1 cellular context compared by ENCODE assay signal in genomic region chr13:77374786-77375185, GRCh38.
A peak's percentile ranks its signal among the peaks of the same experiment; 100 is the strongest.
TF ChIP-seq lines count a peak whose summit lies in the region.

No MANE protein-coding gene starts in this region.

TF ChIP-seq in GM12878, 131 proteins besides CTCF, POLR2A, EP300 and RAD21 (continued from another document):
- no peak for TF ChIP-seq ZBTB40 (IDR thresholded peaks at IDR 0.05; ENCODE audit: borderline replicate concordance)
- 0 out of 2 replicates have a peak, but pooled peaks have one; percentile 17 for TF ChIP-seq CREM (IDR thresholded peaks at IDR 0.05; ENCODE audit: low read depth)
- no peak for TF ChIP-seq ZBTB33 (IDR thresholded peaks at IDR 0.05)
- no peak for TF ChIP-seq SMC3 (IDR thresholded peaks at IDR 0.05; ENCODE audit: borderline replicate concordance, low read length)
- TF ChIP-seq BHLHE40 (IDR thresholded peaks at IDR 0.05; ENCODE audit: borderline replicate concordance in 1 of 2, low read depth in 2 of 2, low read length in 1 of 2) = 0 out of 4 replicates have a peak, but pooled peaks of 1 of the 2 experiments have one; percentile 27
- TF ChIP-seq RUNX3 (IDR thresholded peaks at IDR 0.05; ENCODE audit: low read length) = peak; percentile 32; the same call in 1 of the 2 replicates
- TF ChIP-seq POLR2AphosphoS2 (IDR thresholded peaks at IDR 0.05; ENCODE audit: low read depth, low read length) = no peak
- TF ChIP-seq CBX3 (IDR thresholded peaks at IDR 0.05; ENCODE audit: borderline replicate concordance, low read depth) = no peak
- TF ChIP-seq POLR2AphosphoS5 (IDR thresholded peaks at IDR 0.05; ENCODE audit: low read length) = no peak
- TF ChIP-seq FOXM1 (IDR thresholded peaks at IDR 0.05; ENCODE audit: low read depth, low read length) = no peak
- TF ChIP-seq GABPA (IDR thresholded peaks at IDR 0.05; ENCODE audit: low read depth) = no peak
- TF ChIP-seq MAX (IDR thresholded peaks at IDR 0.05; ENCODE audit: low read depth, low read length) = no peak
- peak; percentile 34; the same call in 1 of the 2 replicates for TF ChIP-seq IRF4 (IDR thresholded peaks at IDR 0.05; ENCODE audit: low read depth, low read length)
- TF ChIP-seq KAT2A (conservative IDR thresholded peaks at IDR 0.05; ENCODE audit: control insufficient read depth, low read depth, low read length) = no peak
- no peak for TF ChIP-seq NRF1 (conservative IDR thresholded peaks at IDR 0.05; ENCODE audit: low read depth, low read length)
- TF ChIP-seq IRF5 (IDR thresholded peaks at IDR 0.05; ENCODE audit: borderline replicate concordance) = no peak
- TF ChIP-seq NR2F1 (conservative IDR thresholded peaks at IDR 0.05) = no peak
- no peak for TF ChIP-seq BCLAF1 (IDR thresholded peaks at IDR 0.05)
TF ChIP-seq in GM12878: peak in this region for 4.
